In genomic region chr4:180960758-180961401, GRCh38 we compare ENCODE assay signal across 16 cellular contexts.
A peak's percentile ranks its signal among the peaks of the same experiment; 100 is the strongest.
DNase-seq lines count a peak whose midpoint lies in the region; FAIRE-seq and TF ChIP-seq lines count a peak whose summit lies in the region.
"Had no signal": no experiment of that assay in that cellular context is flagged by ENCODE, and none has a peak within 500 bp of the region (broad histone marks: within the 10 kb centered on the region; RNA-seq: fewer than 3 reads in every experiment).

No MANE protein-coding gene starts in this region.

- H3K4me2 ChIP-seq in mammary epithelial cell (ENCODE audit: insufficient read depth, low read depth, low read length): no peak overlapping the region
- H3K4me2 ChIP-seq in H9 (ENCODE audit: insufficient read depth, insufficient read length, low read length): no peak overlapping the region

- no peak overlapping the region for H2AK5ac ChIP-seq in H9 (ENCODE audit: insufficient read length, low read length)

- no peak overlapping the region for H2BK20ac ChIP-seq in H9 (ENCODE audit: low read depth, low read length, poor library complexity, severe bottlenecking)

- no peaks in the 10 kb centered on the region for H3K79me2 ChIP-seq in mammary epithelial cell (ENCODE audit: insufficient read depth, low read length)
- H3K79me2 ChIP-seq in H9 (ENCODE audit: insufficient read depth, low read length): no peaks in the 10 kb centered on the region

- H3K27ac ChIP-seq in mammary epithelial cell (ENCODE audit: insufficient read depth, low read depth, low read length) (no peak overlapping the region), H9 (ENCODE audit: insufficient read length, low read depth, low read length) (no peak overlapping the region), small intestine (ENCODE audit: low read depth in 1 of 2, low read length in 1 of 2) (no peak overlapping the region)

- no peak overlapping the region for H4K8ac ChIP-seq in H9 (replicated peaks; ENCODE audit: insufficient read length, low read depth, low read length)

- H3K23me2 ChIP-seq in H9 (ENCODE audit: insufficient read length, low read depth, low read length, poor library complexity, severe bottlenecking): no peaks in the 10 kb centered on the region

- WGBS in mammary epithelial cell (ENCODE audit: low coverage, missing lambda C conversion rate): 83% methylated on average over 4 of the region's 4 CpGs
- no CpG with 5 or more reads among the region's 4 CpGs for WGBS in H9 (ENCODE audit: extremely low coverage, insufficient read length, low lambda C conversion rate)
- 68 to 74% (median 72%) methylated on average over 4 of the region's 4 CpGs for WGBS in small intestine, 3 donors

- peak; percentile 11 for DNase-seq in MCF 10A (ENCODE audit: unreplicated experiment)
- DNase-seq in mammary epithelial cell: no peak
- peak; percentile 84 for DNase-seq in SK-MEL-5 (ENCODE audit: low read depth, low spot score)
- DNase-seq in glomerular visceral epithelial cell (ENCODE audit: extremely low spot score): peak; percentile 4
- no peak for DNase-seq in H9
- DNase-seq in small intestine: no peak
- DNase-seq in LoVo (ENCODE audit: low spot score): no peak
- DNase-seq in A172 (ENCODE audit: low spot score): no peak
- DNase-seq: activated B cell treated with CpG ODN at 0.5 μM for 24 hours; DND-41; occipital lobe; Right ventricle myocardium superior; stimulated activated CD4-positive, alpha-beta T cell treated with anti-CD3 and anti-CD28 coated beads, Interleukin-1b, Interleukin-23, amount 100 ng/mL, for 48 hours; stimulated activated naive CD8-positive, alpha-beta T cell treated with anti-CD3 and anti-CD28 coated beads, Interleukin-15, amount 100 ng/mL, for 72 hours had no signal

- no peak overlapping the region for H3T11ph ChIP-seq in H9 (ENCODE audit: low read length)

- no peak overlapping the region for H2BK15ac ChIP-seq in H9 (ENCODE audit: low read depth, low read length)

- BruUV-seq in MCF 10A (replicated peaks; lab: Mats Ljungman, UMichigan): no TSS peak
- BruUV-seq in mammary epithelial cell (replicated peaks; lab: Mats Ljungman, UMichigan): no TSS peak

- H3K4ac ChIP-seq in H9 (ENCODE audit: low read depth, low read length): no peak overlapping the region

- H3K4me3 Mint-ChIP-seq in MCF 10A (ENCODE audit: unreplicated experiment) (no peak overlapping the region), H9 (no peak overlapping the region)
- H3K4me3 Mint-ChIP-seq: activated B cell treated with CpG ODN at 0.5 μM for 24 hours; stimulated activated naive CD8-positive, alpha-beta T cell treated with anti-CD3 and anti-CD28 coated beads, Interleukin-15, amount 100 ng/mL, for 72 hours had no signal

- H3K23ac ChIP-seq in H9 (ENCODE audit: insufficient read length, low read depth, low read length): no peak overlapping the region

- no peak overlapping the region for H3K9ac ChIP-seq in mammary epithelial cell (ENCODE audit: insufficient read depth, low read length)
- H3K9ac ChIP-seq in H9 (ENCODE audit: extremely low read depth, insufficient read length, low read length): no peak overlapping the region

- TF ChIP-seq CTCF in MCF 10A (IDR thresholded peaks at IDR 0.05; ENCODE audit: unreplicated experiment) (no peak), mammary epithelial cell (conservative IDR thresholded peaks at IDR 0.05 in 1 of 2, IDR thresholded peaks at IDR 0.05 in 1 of 2; ENCODE audit: extremely low read depth in 1 of 2, insufficient read depth in 1 of 2, low read depth in 1 of 2, low read length in 2 of 2) (peak in 1 of 2 donors; percentile 45), H9 (conservative IDR thresholded peaks at IDR 0.05) (no peak)

- H3K18ac ChIP-seq in H9 (ENCODE audit: insufficient read length, low read depth, low read length): no peak overlapping the region

- CTCF ChIA-PET in MCF 10A (lab: Yijun Ruan, JAX) (interaction anchor here (0.7 to 1.2 kb wide), 2 partner anchors 13 to 302 kb away, joined by 3 read pairs; no protein-coding TSS in a partner anchor), mammary epithelial cell (lab: Charles Lee; ENCODE audit: low non-redundant PET) (no interaction called here)

- intact Hi-C loops in MCF 10A (cut with micrococcal nuclease) (no loop called here), mammary epithelial cell (cut with micrococcal nuclease) (loop anchor here (5.0 kb wide), 1 partner anchor 54 kb away; no protein-coding TSS in a partner anchor)

- H4K91ac ChIP-seq in H9 (ENCODE audit: insufficient read length, low read depth, low read length): no peak overlapping the region

- no peak overlapping the region for H2BK120ac ChIP-seq in H9 (ENCODE audit: low read depth, low read length, poor library complexity, severe bottlenecking)

- H3K4me1 Mint-ChIP-seq in MCF 10A (ENCODE audit: insufficient read depth, unreplicated experiment) (no peaks in the 10 kb centered on the region), H9 (peaks cover 12 to 14% of the 10 kb centered on the region in 2 experiments)
- H3K4me1 Mint-ChIP-seq: activated B cell treated with CpG ODN at 0.5 μM for 24 hours; stimulated activated naive CD8-positive, alpha-beta T cell treated with anti-CD3 and anti-CD28 coated beads, Interleukin-15, amount 100 ng/mL, for 72 hours had no signal

- POLR2A ChIA-PET in MCF 10A (lab: Yijun Ruan, JAX): no interaction called here

- no peak overlapping the region for H3K27ac Mint-ChIP-seq in MCF 10A (ENCODE audit: low read depth, unreplicated experiment)
- H3K27ac Mint-ChIP-seq in H9: no peak overlapping the region; a peak in 1 of 7 replicates
- H3K27ac Mint-ChIP-seq: activated B cell treated with CpG ODN at 0.5 μM for 24 hours; stimulated activated naive CD8-positive, alpha-beta T cell treated with anti-CD3 and anti-CD28 coated beads, Interleukin-15, amount 100 ng/mL, for 72 hours had no signal

- H3K36me3 ChIP-seq in mammary epithelial cell (ENCODE audit: insufficient read depth, low read length) (no peaks in the 10 kb centered on the region), small intestine (ENCODE audit: control insufficient read depth in 2 of 2, insufficient read depth in 2 of 2, low read length in 2 of 2) (no peaks in the 10 kb centered on the region)

- in situ Hi-C loops in mammary epithelial cell (cut with MboI; ENCODE audit: low sequenced_read_pairs in 2 of 2) (loop anchor here (25.0 kb wide), 2 partner anchors 124 to 299 kb away; no protein-coding TSS in a partner anchor), SK-MEL-5 (cut with HindIII; ENCODE audit: low pct_unique_long_range_greater_than_20kb, low sequenced_read_pairs) (no loop called here)

- H4K5ac ChIP-seq in H9 (ENCODE audit: insufficient read length, low read depth, low read length): no peak overlapping the region

- no peak overlapping the region for H2BK5ac ChIP-seq in H9 (ENCODE audit: insufficient read length, low read length)

- no peaks in the 10 kb centered on the region for H4K20me1 ChIP-seq in mammary epithelial cell (ENCODE audit: insufficient read depth, low read length)
- no peaks in the 10 kb centered on the region for H4K20me1 ChIP-seq in H9 (ENCODE audit: control insufficient read depth, insufficient read depth, insufficient read length)

- H3K9me3 ChIP-seq in mammary epithelial cell (replicated peaks; ENCODE audit: insufficient read depth, low read length): no peaks in the 10 kb centered on the region
- H3K9me3 ChIP-seq in H9 (ENCODE audit: control insufficient read depth, low read depth, low read length): no peaks in the 10 kb centered on the region
- H3K9me3 ChIP-seq in small intestine (ENCODE audit: control insufficient read depth, low read depth): no peaks in the 10 kb centered on the region

- no peak for FAIRE-seq in small intestine (lab: Jason Lieb, UNC)
- FAIRE-seq: bronchial epithelial cell, HTR-8/SVneo had no signal

- H3K79me1 ChIP-seq in H9 (ENCODE audit: insufficient read depth, low read depth, low read length, poor library complexity, severe bottlenecking): no peaks in the 10 kb centered on the region

- H3K36me3 Mint-ChIP-seq in MCF 10A (ENCODE audit: insufficient read depth, unreplicated experiment) (no peaks in the 10 kb centered on the region), H9 (ENCODE audit: insufficient read depth in 1 of 3, low read depth in 3 of 3) (no peaks in the 10 kb centered on the region)

- no peaks in the 10 kb centered on the region for H3K27me3 Mint-ChIP-seq in MCF 10A (ENCODE audit: insufficient read depth, unreplicated experiment)
- H3K27me3 Mint-ChIP-seq in H9 (ENCODE audit: low read depth): no peaks in the 10 kb centered on the region
- H3K27me3 Mint-ChIP-seq: activated B cell treated with CpG ODN at 0.5 μM for 24 hours; stimulated activated naive CD8-positive, alpha-beta T cell treated with anti-CD3 and anti-CD28 coated beads, Interleukin-15, amount 100 ng/mL, for 72 hours had no signal

- H2AFZ ChIP-seq in mammary epithelial cell (ENCODE audit: low read depth, low read length): no peak overlapping the region
- H2AFZ ChIP-seq in H9 (ENCODE audit: low read length): no peak overlapping the region

- dilution Hi-C loops in mammary epithelial cell (cut with HindIII; ENCODE audit: low sequenced_read_pairs): no loop called here

- H3K4me3 ChIP-seq in mammary epithelial cell (replicated peaks in 1 of 3; ENCODE audit: insufficient read depth in 1 of 3, low read depth in 2 of 3, low read length in 3 of 3) (no peak overlapping the region), small intestine (ENCODE audit: low read depth in 1 of 2, low read length in 2 of 2) (no peak overlapping the region)

- H3K9me3 Mint-ChIP-seq in MCF 10A (ENCODE audit: unreplicated experiment): no peaks in the 10 kb centered on the region
- H3K9me3 Mint-ChIP-seq in H9: no peaks in the 10 kb centered on the region

- no peak overlapping the region for H3K14ac ChIP-seq in H9 (ENCODE audit: insufficient read depth, low read length)

- H2BK12ac ChIP-seq in H9 (ENCODE audit: insufficient read length, low read depth, low read length): no peak overlapping the region

- no peak overlapping the region for H3K56ac ChIP-seq in H9 (ENCODE audit: insufficient read length, low read depth, low read length)

- no peaks in the 10 kb centered on the region for H3K27me3 ChIP-seq in mammary epithelial cell (ENCODE audit: insufficient read depth, low read length)
- H3K27me3 ChIP-seq in H9 (ENCODE audit: insufficient read depth, low read length): no peaks in the 10 kb centered on the region
- H3K27me3 ChIP-seq in small intestine (ENCODE audit: control insufficient read depth in 2 of 2, insufficient read depth in 2 of 2, low read length in 2 of 2): no peaks in the 10 kb centered on the region

- H3K4me1 ChIP-seq in mammary epithelial cell (ENCODE audit: insufficient read depth, low read length) (no peaks in the 10 kb centered on the region), H9 (ENCODE audit: insufficient read depth, low read length) (no peaks in the 10 kb centered on the region), small intestine (ENCODE audit: control insufficient read depth in 2 of 2, insufficient read depth in 1 of 2, low read depth in 1 of 2, low read length in 1 of 2) (no peaks in the 10 kb centered on the region)

Comparison
In these comparisons a context has a peak if more than half of its experiments do, and no peak if none do; other contexts are left out.
1. DNase-seq: peak in MCF 10A (single experiment), SK-MEL-5 (single experiment) and glomerular visceral epithelial cell (single experiment); none in mammary epithelial cell (single experiment), H9 (single experiment), small intestine (single experiment), LoVo (single experiment) and A172 (single experiment).